Comparison of ENCODE assay signal across 21 cellular contexts in the genomic region with DNA sequence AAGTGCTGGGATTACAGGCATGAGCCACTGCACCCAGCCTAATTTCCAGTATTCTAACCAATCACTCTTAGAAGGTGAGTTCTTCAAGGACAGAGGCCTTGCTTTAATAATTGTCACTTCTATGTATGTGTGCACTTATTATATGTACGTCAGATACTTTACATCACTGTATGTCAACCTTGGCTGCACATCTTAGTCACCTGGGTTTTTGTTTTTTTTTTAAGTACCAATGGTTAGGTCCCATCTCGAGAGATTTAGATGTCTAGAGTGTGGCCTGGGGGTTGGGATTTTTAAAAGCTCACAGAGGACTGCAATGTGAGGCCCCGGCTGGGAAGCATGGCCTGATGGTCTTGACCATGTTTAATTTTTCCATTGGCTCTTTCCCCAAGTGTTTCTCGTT. TPM values are rescaled to one million over a fixed set of nuclear protein-coding genes. Genes with fewer than 3 reads are reported as not detected.
DNase-seq lines count a peak whose midpoint lies in the region; ATAC-seq and TF ChIP-seq lines count a peak whose summit lies in the region.
"Had no signal": no experiment of that assay in that cellular context is flagged by ENCODE, and none has a peak within 500 bp of the region (broad histone marks: within the 10 kb centered on the region; RNA-seq: fewer than 3 reads in every experiment).

No MANE protein-coding gene starts in this region.

- H3K4me3 Mint-ChIP-seq in natural killer cell treated with Interleukin-12 subunit alpha and Interleukin-12 subunit beta and Interleukin-15 and Interleukin-18, amount 100 ng/mL, for 72 hours, result no peak overlapping the region
- H3K4me3 Mint-ChIP-seq in natural killer cell (no peak overlapping the region), memory B cell (no peak overlapping the region), mesothelial cell of epicardium (no peak overlapping the region)
- H3K4me3 Mint-ChIP-seq: CD14-positive monocyte; CD8-positive, alpha-beta T cell; HFFc6 had no signal

- H3K4me3 ChIP-seq in spleen, result no peak overlapping the region
- H3K4me3 ChIP-seq: A549, BLaER1 had no signal

- intact Hi-C loops in natural killer cell (cut with micrococcal nuclease), result no loop called here
- intact Hi-C loops in spleen (cut with DNase I; ENCODE audit: low total_unique reads), result no loop called here

- no peaks in the 10 kb centered on the region for H3K36me3 ChIP-seq in spleen
- H3K36me3 ChIP-seq: BLaER1 had no signal

- peak overlapping the region; percentile 12 to 35 for H3K27ac Mint-ChIP-seq in natural killer cell treated with Interleukin-12 subunit alpha and Interleukin-12 subunit beta and Interleukin-15 and Interleukin-18, amount 100 ng/mL, for 72 hours
- H3K27ac Mint-ChIP-seq in natural killer cell, result no peak overlapping the region
- H3K27ac Mint-ChIP-seq in memory B cell, result no peak overlapping the region
- H3K27ac Mint-ChIP-seq in mesothelial cell of epicardium, result no peak overlapping the region
- H3K27ac Mint-ChIP-seq: CD8-positive, alpha-beta T cell; HFFc6 had no signal

- no peaks in the 10 kb centered on the region for H3K27me3 ChIP-seq in spleen (replicated peaks in 1 of 7)
- H3K27me3 ChIP-seq: BLaER1 had no signal

- H3K27ac ChIP-seq in spleen, result no peak overlapping the region
- H3K27ac ChIP-seq: 22Rv1, A549, BLaER1, HL-60 had no signal

- H3K27me3 Mint-ChIP-seq in natural killer cell treated with Interleukin-12 subunit alpha and Interleukin-12 subunit beta and Interleukin-15 and Interleukin-18, amount 100 ng/mL, for 72 hours, result peaks cover 0 to 5% of the 10 kb centered on the region in 2 donors
- H3K27me3 Mint-ChIP-seq in natural killer cell (ENCODE audit: low read depth in 2 of 2), result no peaks in the 10 kb centered on the region
- no peaks in the 10 kb centered on the region for H3K27me3 Mint-ChIP-seq in memory B cell
- H3K27me3 Mint-ChIP-seq in mesothelial cell of epicardium (ENCODE audit: low read depth), result no peaks in the 10 kb centered on the region

- H3K36me3 Mint-ChIP-seq in natural killer cell treated with Interleukin-12 subunit alpha and Interleukin-12 subunit beta and Interleukin-15 and Interleukin-18, amount 100 ng/mL, for 72 hours, result no peaks in the 10 kb centered on the region
- H3K36me3 Mint-ChIP-seq in natural killer cell (no peaks in the 10 kb centered on the region), memory B cell (no peaks in the 10 kb centered on the region), mesothelial cell of epicardium (no peaks in the 10 kb centered on the region)
- H3K36me3 Mint-ChIP-seq: CD14-positive monocyte; CD8-positive, alpha-beta T cell had no signal

- H3K4me1 Mint-ChIP-seq in natural killer cell treated with Interleukin-12 subunit alpha and Interleukin-12 subunit beta and Interleukin-15 and Interleukin-18, amount 100 ng/mL, for 72 hours (ENCODE audit: low read depth in 2 of 2), result peaks cover 15 to 16% of the 10 kb centered on the region in 2 donors
- H3K4me1 Mint-ChIP-seq in natural killer cell (peaks cover 13 to 14% of the 10 kb centered on the region in 2 donors), memory B cell (peaks cover 45% of the 10 kb centered on the region), mesothelial cell of epicardium (peaks cover 8% of the 10 kb centered on the region)

- H3K9me3 Mint-ChIP-seq in natural killer cell treated with Interleukin-12 subunit alpha and Interleukin-12 subunit beta and Interleukin-15 and Interleukin-18, amount 100 ng/mL, for 72 hours, result no peaks in the 10 kb centered on the region
- H3K9me3 Mint-ChIP-seq in natural killer cell (no peaks in the 10 kb centered on the region), memory B cell (no peaks in the 10 kb centered on the region), mesothelial cell of epicardium (peaks cover 3% of the 10 kb centered on the region)
- H3K9me3 Mint-ChIP-seq: CD14-positive monocyte; CD8-positive, alpha-beta T cell; HFFc6 had no signal

- TF ChIP-seq CTCF in natural killer cell (IDR thresholded peaks at IDR 0.05) (no peak), spleen (IDR thresholded peaks at IDR 0.05 in 8 of 11, conservative IDR thresholded peaks at IDR 0.05 in 3 of 11) (no peak), mesothelial cell of epicardium (IDR thresholded peaks at IDR 0.05; ENCODE audit: unreplicated experiment) (no peak)

- no peaks in the 10 kb centered on the region for H3K9me3 ChIP-seq in spleen
- H3K9me3 ChIP-seq: A549 had no signal

- peaks cover 3 to 51% (median 25%) of the 10 kb centered on the region in 6 donors for H3K4me1 ChIP-seq in spleen
- H3K4me1 ChIP-seq: A549 had no signal

- ATAC-seq in activated CD4-positive, CD25-positive, alpha-beta regulatory T cell treated with anti-CD3 and anti-CD28 coated beads, Interleukin-2, amount 50 U/mL, for 24 hours, result peak; percentile 49 to 51
- ATAC-seq in natural killer cell treated with Interleukin-12 subunit alpha and Interleukin-12 subunit beta and Interleukin-15 and Interleukin-18, amount 100 ng/mL, for 72 hours, result no peak
- no peak for ATAC-seq in natural killer cell
- peak; percentile 21 for ATAC-seq in memory B cell (ENCODE audit: low read depth)
- ATAC-seq: A549; CD8-positive, alpha-beta T cell; HCT116 had no signal

- TF ChIP-seq POLR2A in spleen (IDR thresholded peaks at IDR 0.05), result no peak

- WGBS in spleen, 5 donors, result 76 to 86% (median 83%) methylated on average over 4 of the region's 4 CpGs

- DNase-seq in activated CD4-positive, CD25-positive, alpha-beta regulatory T cell (lab: John Stamatoyannopoulos, UW), result no peak
- DNase-seq in natural killer cell treated with Interleukin-12 subunit alpha and Interleukin-12 subunit beta and Interleukin-15 and Interleukin-18, amount 100 ng/mL, for 72 hours (ENCODE audit: low spot score), result no peak
- DNase-seq in natural killer cell, result no peak
- no peak for DNase-seq in memory B cell (ENCODE audit: low spot score in 2 of 2)
- no peak for DNase-seq in spleen
- DNase-seq in mesothelial cell of epicardium (ENCODE audit: low spot score in 2 of 2, unreplicated experiment in 2 of 2), result no peak
- DNase-seq: AML-193; Calu3; CD8-positive, alpha-beta T cell; DMS79 treated with DMSO at 0.1 percent for 48 hours; GF-D8; GOT3; H7; HFFc6 had no signal

RNA-seq across cellular contexts. Expression of a gene that starts 9.9 kb away (rescaled TPM):
- 10 to 100 TPM; 15.4 to 15.9 TPM for total RNA-seq in natural killer cell treated with Interleukin-12 subunit alpha and Interleukin-12 subunit beta and Interleukin-15 and Interleukin-18, amount 100 ng/mL, for 72 hours
- total RNA-seq in natural killer cell, result 10 to 100 TPM in 2 of 3 donors, 1 to 10 TPM in 1; 9.6 to 15.9 (median 15.6) TPM
- 10 to 100 TPM; 54.7 to 95.7 (median 73.7) TPM for total RNA-seq in spleen
- polyA plus RNA-seq in spleen, result 10 to 100 TPM; 31.6 to 86.2 (median 48.4) TPM
- 41.8 to 42.9 TPM (median 42.7 TPM) in 3 replicates for total RNA-seq in mesothelial cell of epicardium

RNA-seq across cellular contexts. Expression of a gene that starts 19.2 kb away (rescaled TPM):
- 10 to 100 TPM; 59.6 to 98.5 TPM for total RNA-seq in natural killer cell treated with Interleukin-12 subunit alpha and Interleukin-12 subunit beta and Interleukin-15 and Interleukin-18, amount 100 ng/mL, for 72 hours
- total RNA-seq in natural killer cell, result 100 to 1,000 TPM; 181 to 227 (median 204) TPM
- 100 to 1,000 TPM in 4 of 7 donors, 10 to 100 TPM in 3; 68.4 to 145 (median 106) TPM for total RNA-seq in spleen
- 10 to 100 TPM; 37.7 to 90.3 (median 39.3) TPM for polyA plus RNA-seq in spleen
- 4.7 to 5.5 TPM (median 4.8 TPM) in 3 replicates for total RNA-seq in mesothelial cell of epicardium

Comparison
In these comparisons a context has a peak if more than half of its experiments do, and no peak if none do; other contexts are left out.
1. H3K27ac Mint-ChIP-seq: peak in natural killer cell treated with Interleukin-12 subunit alpha and Interleukin-12 subunit beta and Interleukin-15 and Interleukin-18, amount 100 ng/mL, for 72 hours (2 of 2); none in natural killer cell (0 of 2), memory B cell (single experiment) and mesothelial cell of epicardium (single experiment).
2. ATAC-seq: peak in activated CD4-positive, CD25-positive, alpha-beta regulatory T cell treated with anti-CD3 and anti-CD28 coated beads, Interleukin-2, amount 50 U/mL, for 24 hours (2 of 2) and memory B cell (single experiment); none in natural killer cell treated with Interleukin-12 subunit alpha and Interleukin-12 subunit beta and Interleukin-15 and Interleukin-18, amount 100 ng/mL, for 72 hours (0 of 2) and natural killer cell (0 of 3).